In the genomic region with DNA sequence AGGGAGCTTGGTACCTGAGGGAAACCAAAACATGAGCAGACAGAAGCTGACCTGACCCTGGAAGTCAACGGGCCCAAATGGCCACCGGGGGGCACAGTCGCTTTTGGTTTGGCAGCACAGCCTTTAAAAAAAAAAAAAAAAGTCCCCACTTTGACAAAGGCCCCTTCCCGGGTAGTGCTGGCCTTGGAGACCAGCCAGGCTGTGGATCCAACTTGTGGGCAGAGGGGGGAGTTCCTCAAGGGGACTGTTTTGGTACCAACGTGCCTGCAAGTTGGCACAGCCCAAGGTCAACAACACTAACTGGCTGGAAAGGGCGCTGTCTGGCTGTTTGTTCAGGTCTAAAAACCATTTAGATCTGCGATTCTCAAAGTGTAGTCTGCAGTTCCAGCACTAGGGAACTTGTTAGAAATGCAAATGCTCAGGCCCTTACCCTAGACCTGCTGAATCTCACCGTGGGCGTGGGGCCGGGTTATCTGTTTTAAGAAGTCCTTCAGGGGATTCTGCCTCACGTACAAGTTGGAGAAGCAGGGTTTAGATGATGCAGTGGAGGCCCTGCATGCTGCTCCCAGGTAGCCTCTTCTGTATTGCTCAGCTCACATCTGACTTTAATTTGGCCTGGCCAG, we compare ENCODE assay signal across 7 cellular contexts.
DNase-seq lines count a peak whose midpoint lies in the region; ATAC-seq, FAIRE-seq and TF ChIP-seq lines count a peak whose summit lies in the region.

No MANE protein-coding gene starts in this region.

- no peak for FAIRE-seq in bronchial epithelial cell (lab: Jason Lieb, UNC)

- peak overlapping the region; percentile 81 for H3K4me2 ChIP-seq in smooth muscle cell

- H4K20me1 ChIP-seq in smooth muscle cell (ENCODE audit: low read depth) = no peaks in the 10 kb centered on the region

- H3K4me1 ChIP-seq in smooth muscle cell (ENCODE audit: low read depth) = peaks cover 19% of the 10 kb centered on the region

- no peaks in the 10 kb centered on the region for H3K79me2 ChIP-seq in smooth muscle cell (ENCODE audit: low read depth)

- WGBS in smooth muscle cell (ENCODE audit: low lambda C conversion rate) = 17% methylated on average over 11 of the region's 11 CpGs

- TF ChIP-seq CTCF in bronchial epithelial cell (IDR thresholded peaks at IDR 0.05; ENCODE audit: insufficient read depth, low read length, severe bottlenecking) (peak; percentile 57), smooth muscle cell (IDR thresholded peaks at IDR 0.05; ENCODE audit: borderline replicate concordance, insufficient read depth, poor library complexity, severe bottlenecking) (peak; percentile 45)

- peaks cover 13% of the 10 kb centered on the region for H3F3A ChIP-seq in smooth muscle cell (ENCODE audit: low read depth)

- H3K27ac ChIP-seq in smooth muscle cell (ENCODE audit: low read depth) = peak overlapping the region; percentile 64

- DNase-seq in NCI-H1694 (lab: John Stamatoyannopoulos, UW) (peak; percentile 66), UCSD-AML1 (lab: John Stamatoyannopoulos, UW; ENCODE audit: unreplicated experiment) (peak; percentile 70), bronchial epithelial cell (ENCODE audit: low read depth) (peak; percentile 33), inferior parietal cortex (ENCODE audit: extremely low spot score) (peak; percentile 66), smooth muscle cell (lab: John Stamatoyannopoulos, UW; ENCODE audit: unreplicated experiment) (no peak)

- peak overlapping the region; percentile 26 for H2AFZ ChIP-seq in smooth muscle cell (ENCODE audit: low read depth)

- no peaks in the 10 kb centered on the region for H3K27me3 ChIP-seq in bronchial epithelial cell (ENCODE audit: control insufficient read depth, insufficient read depth, low read length)
- H3K27me3 ChIP-seq in smooth muscle cell (ENCODE audit: low read depth) = no peaks in the 10 kb centered on the region

- ATAC-seq in GM18498 (IDR thresholded peaks at IDR 0.05; ENCODE audit: unreplicated experiment) = peak; percentile 32
- peak; percentile 25 for ATAC-seq in HG02884 (IDR thresholded peaks at IDR 0.05; ENCODE audit: unreplicated experiment)

- no peak overlapping the region for H3K9ac ChIP-seq in smooth muscle cell (ENCODE audit: low read depth)

- H3K4me3 ChIP-seq in bronchial epithelial cell (ENCODE audit: low read depth, low read length) (no peak overlapping the region), smooth muscle cell (peak overlapping the region; percentile 41)

- H3K36me3 ChIP-seq in bronchial epithelial cell (ENCODE audit: control insufficient read depth, insufficient read depth, low read length) (no peaks in the 10 kb centered on the region), smooth muscle cell (ENCODE audit: low read depth) (no peaks in the 10 kb centered on the region)

- no peaks in the 10 kb centered on the region for H3K9me3 ChIP-seq in smooth muscle cell (replicated peaks; ENCODE audit: low read depth)
